In the genomic region with DNA sequence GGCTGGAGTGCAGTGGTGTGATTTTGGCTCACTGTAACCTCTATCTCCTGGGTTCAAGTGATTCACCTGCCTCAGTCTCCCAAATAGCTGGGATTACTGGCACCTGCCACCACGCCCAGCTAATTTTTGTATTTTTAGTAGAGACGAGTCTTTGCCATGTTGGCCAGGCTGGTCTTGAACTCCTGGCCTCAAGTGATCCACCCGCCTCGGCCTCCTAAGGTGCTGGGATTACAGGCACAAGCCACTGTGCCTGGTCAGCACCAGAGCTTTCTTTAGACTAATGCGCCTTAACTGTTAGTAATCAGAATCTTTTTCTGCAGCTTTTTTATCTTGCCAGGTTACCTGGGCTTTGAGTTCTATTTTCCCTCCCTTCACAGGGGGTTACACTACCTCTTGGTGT, we compare ENCODE assay signal across 1 cellular context.
TF ChIP-seq lines count a peak whose summit lies in the region.

No MANE protein-coding gene starts in this region.

TF ChIP-seq in IMR-90, 13 proteins besides CTCF, POLR2A, EP300 and RAD21:
- TF ChIP-seq CHD1 (IDR thresholded peaks at IDR 0.05; ENCODE audit: low read depth, low read length), result no peak
- TF ChIP-seq CEBPB (IDR thresholded peaks at IDR 0.05; ENCODE audit: low read depth, low read length), result no peak
- TF ChIP-seq USF2 (IDR thresholded peaks at IDR 0.05; ENCODE audit: low read depth, low read length), result no peak
- TF ChIP-seq MAFK (IDR thresholded peaks at IDR 0.05; ENCODE audit: low read depth, low read length), result no peak
- TF ChIP-seq MXI1 (IDR thresholded peaks at IDR 0.05; ENCODE audit: borderline replicate concordance, low read depth, low read length), result no peak
- TF ChIP-seq BHLHE40 (IDR thresholded peaks at IDR 0.05; ENCODE audit: low read depth, low read length), result no peak
- no peak for TF ChIP-seq NFE2L2 (IDR thresholded peaks at IDR 0.05; ENCODE audit: low read depth, low read length)
- no peak for TF ChIP-seq FOS (IDR thresholded peaks at IDR 0.05; ENCODE audit: low read depth, low read length)
- TF ChIP-seq SMC3 (IDR thresholded peaks at IDR 0.05; ENCODE audit: low read depth, low read length), result no peak
- TF ChIP-seq MAZ (IDR thresholded peaks at IDR 0.05; ENCODE audit: borderline replicate concordance, low read depth, low read length), result no peak
- no peak for TF ChIP-seq RFX5 (IDR thresholded peaks at IDR 0.05; ENCODE audit: low read depth, low read length)
- no peak for TF ChIP-seq RCOR1 (IDR thresholded peaks at IDR 0.05; ENCODE audit: insufficient replicate concordance, low read length)
- no peak for TF ChIP-seq ELK1 (IDR thresholded peaks at IDR 0.05; ENCODE audit: borderline replicate concordance, low read depth, low read length)
